In the genomic region with DNA sequence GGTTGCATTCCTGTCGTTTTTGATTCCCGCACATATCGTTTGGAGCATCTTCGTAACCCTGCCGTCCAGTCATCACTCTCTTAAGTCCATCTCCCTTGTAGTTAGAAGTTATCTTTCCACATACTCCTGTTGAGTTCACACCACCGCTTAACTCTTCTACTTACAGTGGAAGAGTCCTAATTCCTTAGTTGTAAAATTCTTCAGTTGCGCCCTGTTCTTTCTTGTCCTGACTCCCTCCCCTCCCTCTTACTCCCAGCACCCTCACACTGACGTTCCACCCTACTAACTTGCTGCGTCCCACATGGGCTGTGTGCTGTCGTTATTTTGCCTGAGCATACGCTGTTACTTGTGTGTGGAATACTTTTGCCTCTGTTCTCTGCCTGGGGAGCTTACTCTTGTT, we compare ENCODE assay signal across 25 cellular contexts. TPM values are rescaled to one million over a fixed set of nuclear protein-coding genes. Genes with fewer than 3 reads are reported as not detected.
DNase-seq lines count a peak whose midpoint lies in the region; ATAC-seq and TF ChIP-seq lines count a peak whose summit lies in the region.
"Had no signal": no experiment of that assay in that cellular context is flagged by ENCODE, and none has a peak within 500 bp of the region (broad histone marks: within the 10 kb centered on the region; RNA-seq: fewer than 3 reads in every experiment).

No MANE protein-coding gene starts in this region.

- ATAC-seq in left ventricle myocardium superior, result peak; percentile 13
- no peak for ATAC-seq in Right ventricle myocardium superior (ENCODE audit: poor library complexity)
- no peak; the same call in 1 of the 2 replicates for ATAC-seq in WTC11
- no peak for ATAC-seq in GM21619 (IDR thresholded peaks at IDR 0.05; ENCODE audit: unreplicated experiment)
- ATAC-seq: gastroesophageal sphincter; stimulated activated naive B cell treated with anti-CD40 and anti-IgM and Interleukin-4, amounts not matched to agents 10 μg/mL and 1 μg/mL and 100 μg/mL, for 72 hours had no signal

- no peaks in the 10 kb centered on the region for H3K27me3 ChIP-seq in right atrium auricular region
- H3K27me3 ChIP-seq: adrenal gland, gastroesophageal sphincter, SJSA1 had no signal

- peak overlapping the region; percentile 91 for H3K27ac Mint-ChIP-seq in WTC11
- H3K27ac Mint-ChIP-seq: activated CD4-positive, alpha-beta memory T cell treated with anti-CD3 and anti-CD28 coated beads for 36 hours; stimulated activated naive B cell treated with anti-CD40 and anti-IgM and Interleukin-4, amounts not matched to agents 10 μg/mL and 1 μg/mL and 100 μg/mL, for 72 hours; T-helper 1 cell treated with Interleukin-12 subunit alpha and Interleukin-12 subunit beta and Interleukin-4 antibody, amounts not matched to agents 30 μg/mL and 1 μg/mL, for 36 hours had no signal

- no peaks in the 10 kb centered on the region for H3K36me3 ChIP-seq in right atrium auricular region
- H3K36me3 ChIP-seq: adrenal gland, gastroesophageal sphincter, thoracic aorta had no signal

- peak overlapping the region; percentile 28 for H3K4me3 Mint-ChIP-seq in WTC11
- H3K4me3 Mint-ChIP-seq: activated CD4-positive, alpha-beta memory T cell treated with anti-CD3 and anti-CD28 coated beads for 36 hours; T-helper 1 cell treated with Interleukin-12 subunit alpha and Interleukin-12 subunit beta and Interleukin-4 antibody, amounts not matched to agents 30 μg/mL and 1 μg/mL, for 36 hours had no signal

- no peaks in the 10 kb centered on the region for H3K9me3 Mint-ChIP-seq in WTC11
- H3K9me3 Mint-ChIP-seq: activated CD4-positive, alpha-beta memory T cell treated with anti-CD3 and anti-CD28 coated beads for 36 hours; stimulated activated naive B cell treated with anti-CD40 and anti-IgM and Interleukin-4, amounts not matched to agents 10 μg/mL and 1 μg/mL and 100 μg/mL, for 72 hours; T-helper 1 cell treated with Interleukin-12 subunit alpha and Interleukin-12 subunit beta and Interleukin-4 antibody, amounts not matched to agents 30 μg/mL and 1 μg/mL, for 36 hours had no signal

- CTCF ChIA-PET in WTC11 (lab: Charles Lee), result interaction anchor here (1.2 kb wide), 1 partner anchor 9 kb away, joined by 4 read pairs; no protein-coding TSS in a partner anchor

- H3K4me3 ChIP-seq in right atrium auricular region, result no peak overlapping the region
- H3K4me3 ChIP-seq: adrenal gland, gastroesophageal sphincter, SJSA1, skin epidermis, thoracic aorta had no signal

- no peak for DNase-seq in left ventricle myocardium superior
- no peak for DNase-seq in Right ventricle myocardium superior
- no peak for DNase-seq in WTC11 (ENCODE audit: low spot score)
- DNase-seq in right atrium auricular region (ENCODE audit: low spot score), result no peak
- DNase-seq in NCI-H510A treated with DMSO at 0.1 percent for 48 hours (lab: John Stamatoyannopoulos, UW), result no peak
- no peak for DNase-seq in NCI-H187 treated with DMSO at 0.1 percent for 48 hours (lab: John Stamatoyannopoulos, UW)
- DNase-seq: activated CD4-positive, alpha-beta memory T cell treated with anti-CD3 and anti-CD28 coated beads for 36 hours; activated T-cell treated with anti-CD3 and anti-CD28 coated beads, Interleukin-2, amount 50 U/mL, for 1 hour; adrenal gland; DND-41; H7; Karpas-422; NCI-H1048; NCI-H2029; NCI-H345; posterior cingulate gyrus; stimulated activated CD4-positive, alpha-beta T cell treated with anti-CD3 and anti-CD28 coated beads, Interleukin-2, amount 100 ng/mL, for 24 hours; stimulated activated naive B cell treated with anti-CD40 and anti-IgM and Interleukin-4, amounts not matched to agents 10 μg/mL and 1 μg/mL and 100 μg/mL, for 72 hours; WERI-Rb-1 had no signal

- POLR2A ChIA-PET in WTC11 (lab: Charles Lee), result no interaction called here

- H3K9me3 ChIP-seq in right atrium auricular region, result no peaks in the 10 kb centered on the region
- H3K9me3 ChIP-seq: adrenal gland, gastroesophageal sphincter, SJSA1, thoracic aorta had no signal

- peaks cover 84% of the 10 kb centered on the region for H3K4me1 Mint-ChIP-seq in WTC11

- H3K27ac ChIP-seq in right atrium auricular region, result peak overlapping the region; percentile 63 to 69
- H3K27ac ChIP-seq: SJSA1, WERI-Rb-1 had no signal

- H3K4me1 ChIP-seq in right atrium auricular region, result peaks cover 0 to 94% of the 10 kb centered on the region in 2 donors
- H3K4me1 ChIP-seq: SJSA1 had no signal

- H3K27me3 Mint-ChIP-seq in WTC11 (ENCODE audit: low read depth), result no peaks in the 10 kb centered on the region; the same call in 1 of the 2 replicates
- H3K27me3 Mint-ChIP-seq: activated CD4-positive, alpha-beta memory T cell treated with anti-CD3 and anti-CD28 coated beads for 36 hours; stimulated activated naive B cell treated with anti-CD40 and anti-IgM and Interleukin-4, amounts not matched to agents 10 μg/mL and 1 μg/mL and 100 μg/mL, for 72 hours had no signal

- intact Hi-C loops in left ventricle myocardium superior (cut with micrococcal nuclease) (no loop called here), Right ventricle myocardium superior (cut with DNase I) (no loop called here)

- H3K36me3 Mint-ChIP-seq in WTC11, result peaks cover under 1% of the 10 kb centered on the region

- TF ChIP-seq CTCF in WTC11 (IDR thresholded peaks at IDR 0.05) (no peak), right atrium auricular region (IDR thresholded peaks at IDR 0.05) (no peak)

TF ChIP-seq in WTC11, 78 proteins besides CTCF, POLR2A, EP300 and RAD21 (continues in another document):
- TF ChIP-seq, protein P1, sequence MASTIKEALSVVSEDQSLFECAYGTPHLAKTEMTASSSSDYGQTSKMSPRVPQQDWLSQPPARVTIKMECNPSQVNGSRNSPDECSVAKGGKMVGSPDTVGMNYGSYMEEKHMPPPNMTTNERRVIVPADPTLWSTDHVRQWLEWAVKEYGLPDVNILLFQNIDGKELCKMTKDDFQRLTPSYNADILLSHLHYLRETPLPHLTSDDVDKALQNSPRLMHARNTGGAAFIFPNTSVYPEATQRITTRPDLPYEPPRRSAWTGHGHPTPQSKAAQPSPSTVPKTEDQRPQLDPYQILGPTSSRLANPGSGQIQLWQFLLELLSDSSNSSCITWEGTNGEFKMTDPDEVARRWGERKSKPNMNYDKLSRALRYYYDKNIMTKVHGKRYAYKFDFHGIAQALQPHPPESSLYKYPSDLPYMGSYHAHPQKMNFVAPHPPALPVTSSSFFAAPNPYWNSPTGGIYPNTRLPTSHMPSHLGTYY (CRISPR knock-in tag; IDR thresholded peaks at IDR 0.05), result no peak
- TF ChIP-seq ETV6 (CRISPR knock-in tag; IDR thresholded peaks at IDR 0.05), result no peak
- TF ChIP-seq, protein P2, sequence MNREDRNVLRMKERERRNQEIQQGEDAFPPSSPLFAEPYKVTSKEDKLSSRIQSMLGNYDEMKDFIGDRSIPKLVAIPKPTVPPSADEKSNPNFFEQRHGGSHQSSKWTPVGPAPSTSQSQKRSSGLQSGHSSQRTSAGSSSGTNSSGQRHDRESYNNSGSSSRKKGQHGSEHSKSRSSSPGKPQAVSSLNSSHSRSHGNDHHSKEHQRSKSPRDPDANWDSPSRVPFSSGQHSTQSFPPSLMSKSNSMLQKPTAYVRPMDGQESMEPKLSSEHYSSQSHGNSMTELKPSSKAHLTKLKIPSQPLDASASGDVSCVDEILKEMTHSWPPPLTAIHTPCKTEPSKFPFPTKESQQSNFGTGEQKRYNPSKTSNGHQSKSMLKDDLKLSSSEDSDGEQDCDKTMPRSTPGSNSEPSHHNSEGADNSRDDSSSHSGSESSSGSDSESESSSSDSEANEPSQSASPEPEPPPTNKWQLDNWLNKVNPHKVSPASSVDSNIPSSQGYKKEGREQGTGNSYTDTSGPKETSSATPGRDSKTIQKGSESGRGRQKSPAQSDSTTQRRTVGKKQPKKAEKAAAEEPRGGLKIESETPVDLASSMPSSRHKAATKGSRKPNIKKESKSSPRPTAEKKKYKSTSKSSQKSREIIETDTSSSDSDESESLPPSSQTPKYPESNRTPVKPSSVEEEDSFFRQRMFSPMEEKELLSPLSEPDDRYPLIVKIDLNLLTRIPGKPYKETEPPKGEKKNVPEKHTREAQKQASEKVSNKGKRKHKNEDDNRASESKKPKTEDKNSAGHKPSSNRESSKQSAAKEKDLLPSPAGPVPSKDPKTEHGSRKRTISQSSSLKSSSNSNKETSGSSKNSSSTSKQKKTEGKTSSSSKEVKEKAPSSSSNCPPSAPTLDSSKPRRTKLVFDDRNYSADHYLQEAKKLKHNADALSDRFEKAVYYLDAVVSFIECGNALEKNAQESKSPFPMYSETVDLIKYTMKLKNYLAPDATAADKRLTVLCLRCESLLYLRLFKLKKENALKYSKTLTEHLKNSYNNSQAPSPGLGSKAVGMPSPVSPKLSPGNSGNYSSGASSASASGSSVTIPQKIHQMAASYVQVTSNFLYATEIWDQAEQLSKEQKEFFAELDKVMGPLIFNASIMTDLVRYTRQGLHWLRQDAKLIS (CRISPR knock-in tag; IDR thresholded peaks at IDR 0.05; ENCODE audit: borderline replicate concordance), result no peak
- TF ChIP-seq, protein P3, sequence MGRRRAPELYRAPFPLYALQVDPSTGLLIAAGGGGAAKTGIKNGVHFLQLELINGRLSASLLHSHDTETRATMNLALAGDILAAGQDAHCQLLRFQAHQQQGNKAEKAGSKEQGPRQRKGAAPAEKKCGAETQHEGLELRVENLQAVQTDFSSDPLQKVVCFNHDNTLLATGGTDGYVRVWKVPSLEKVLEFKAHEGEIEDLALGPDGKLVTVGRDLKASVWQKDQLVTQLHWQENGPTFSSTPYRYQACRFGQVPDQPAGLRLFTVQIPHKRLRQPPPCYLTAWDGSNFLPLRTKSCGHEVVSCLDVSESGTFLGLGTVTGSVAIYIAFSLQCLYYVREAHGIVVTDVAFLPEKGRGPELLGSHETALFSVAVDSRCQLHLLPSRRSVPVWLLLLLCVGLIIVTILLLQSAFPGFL (CRISPR knock-in tag; IDR thresholded peaks at IDR 0.05; ENCODE audit: borderline replicate concordance), result no peak

RNA-seq across cellular contexts. Expression of a gene that starts 11.7 kb away (rescaled TPM):
- total RNA-seq in left ventricle myocardium superior (193 TPM), Right ventricle myocardium superior (191 TPM), WTC11 (2021) (264 to 288 TPM (median 268 TPM) in 3 replicates), right atrium auricular region (100 to 1,000 TPM; 134 to 137 TPM)
